Comparison of ENCODE assay signal across 37 cellular contexts in the genomic region with DNA sequence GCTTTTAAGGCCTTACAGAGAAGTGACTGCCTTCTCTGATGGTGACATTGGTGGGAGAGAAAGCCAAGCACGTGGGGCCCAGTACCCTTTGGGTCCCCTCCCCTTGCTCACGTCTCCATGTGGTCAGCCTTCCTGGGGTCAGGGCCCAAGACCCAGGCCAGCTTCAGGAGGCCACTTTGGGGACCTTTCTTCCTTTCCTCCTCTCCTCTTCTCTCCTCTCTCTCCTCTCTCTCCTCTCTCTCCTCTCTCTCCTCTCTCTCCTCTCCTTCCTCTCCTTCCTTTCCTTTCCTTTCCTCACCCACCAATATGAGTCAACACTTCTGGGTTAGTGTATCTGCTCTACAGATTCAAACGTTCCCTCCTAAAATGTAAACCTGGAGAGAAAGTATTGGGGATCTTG.
"Had no signal": no experiment of that assay in that cellular context is flagged by ENCODE, and none has a peak within 500 bp of the region (broad histone marks: within the 10 kb centered on the region; RNA-seq: fewer than 3 reads in every experiment).

No MANE protein-coding gene starts in this region.

- H3K36me3 Mint-ChIP-seq: activated CD8-positive, alpha-beta memory T cell treated with anti-CD3 and anti-CD28 coated beads, Interleukin-2, amount 10 ng/mL, durations not matched to agents 7 days and 5 days; activated naive CD4-positive, alpha-beta T cell treated with anti-CD3 and anti-CD28 coated beads, Interleukin-2, amount 10 ng/mL, durations not matched to agents 7 days and 5 days; activated naive CD4-positive, alpha-beta T cell treated with anti-CD3 and anti-CD28 coated beads, Interleukin-2, amount 50 U/mL, for 24 hours; activated naive CD8-positive, alpha-beta T cell; activated naive CD8-positive, alpha-beta T cell treated with anti-CD3 and anti-CD28 coated beads, Interleukin-2, amount 10 ng/mL, durations not matched to agents 7 days and 5 days had no signal

- H3K27me3 Mint-ChIP-seq: activated CD4-positive, alpha-beta memory T cell treated with anti-CD3 and anti-CD28 coated beads, Interleukin-2, amount 10 ng/mL, durations not matched to agents 7 days and 5 days; brain; central memory CD8-positive, alpha-beta T cell had no signal

- H3K27ac Mint-ChIP-seq: activated CD4-positive, alpha-beta memory T cell treated with anti-CD3 and anti-CD28 coated beads, Interleukin-2, amount 10 ng/mL, durations not matched to agents 7 days and 5 days; activated CD4-positive, alpha-beta T cell treated with anti-CD3 and anti-CD28 coated beads for 36 hours; activated CD4-positive, alpha-beta T cell treated with anti-CD3 and anti-CD28 coated beads, Interleukin-2, amount 10 ng/mL, durations not matched to agents 7 days and 5 days; activated CD8-positive, alpha-beta memory T cell treated with anti-CD3 and anti-CD28 coated beads, Interleukin-2, amount 10 ng/mL, durations not matched to agents 7 days and 5 days; activated CD8-positive, alpha-beta T cell treated with anti-CD3 and anti-CD28 coated beads, Interleukin-2, amount 10 ng/mL, durations not matched to agents 7 days and 5 days; activated naive CD4-positive, alpha-beta T cell treated with anti-CD3 and anti-CD28 coated beads, Interleukin-2, amount 10 ng/mL, durations not matched to agents 7 days and 5 days; activated naive CD4-positive, alpha-beta T cell treated with anti-CD3 and anti-CD28 coated beads, Interleukin-2, amount 50 U/mL, for 24 hours; activated naive CD8-positive, alpha-beta T cell; activated naive CD8-positive, alpha-beta T cell treated with anti-CD3 and anti-CD28 coated beads, Interleukin-2, amount 10 ng/mL, durations not matched to agents 7 days and 5 days; activated naive CD8-positive, alpha-beta T cell treated with anti-CD3 and anti-CD28 coated beads, Interleukin-2, amount 50 U/mL, for 24 hours; activated T-cell treated with anti-CD3 and anti-CD28 coated beads, Interleukin-2, amount 50 U/mL, for 24 hours; activated T-helper 2 cell treated with anti-CD3 and anti-CD28 coated beads, Interferon-gamma antibody, Interleukin-2, Interleukin-4, amounts not matched to agents 10 μg/mL and 5 μg/mL and 100 μg/mL, durations not matched to agents 14 hours and 24 hours and 36 hours; T-helper 1 cell treated with Interleukin-12 subunit alpha and Interleukin-12 subunit beta and Interleukin-4 antibody, amounts not matched to agents 30 μg/mL and 1 μg/mL, for 36 hours; T-helper 2 cell treated with Interferon-gamma antibody and Interleukin-4, amounts not matched to agents 5 μg/mL and 100 μg/mL, for 36 hours had no signal

- H3K27ac ChIP-seq: ascending aorta, cardiac muscle cell, VCaP had no signal

- H3K4me3 ChIP-seq: ascending aorta, cardiac muscle cell had no signal

- H3K9me3 Mint-ChIP-seq: activated CD4-positive, alpha-beta memory T cell treated with anti-CD3 and anti-CD28 coated beads, Interleukin-2, amount 10 ng/mL, durations not matched to agents 7 days and 5 days; activated CD4-positive, alpha-beta T cell treated with anti-CD3 and anti-CD28 coated beads, Interleukin-2, amount 10 ng/mL, durations not matched to agents 7 days and 5 days; activated naive CD4-positive, alpha-beta T cell treated with anti-CD3 and anti-CD28 coated beads, Interleukin-2, amount 10 ng/mL, durations not matched to agents 7 days and 5 days; activated naive CD4-positive, alpha-beta T cell treated with anti-CD3 and anti-CD28 coated beads, Interleukin-2, amount 50 U/mL, for 24 hours; activated naive CD8-positive, alpha-beta T cell treated with anti-CD3 and anti-CD28 coated beads, Interleukin-2, amount 10 ng/mL, durations not matched to agents 7 days and 5 days; activated naive CD8-positive, alpha-beta T cell treated with anti-CD3 and anti-CD28 coated beads, Interleukin-2, amount 50 U/mL, for 24 hours; activated T-cell treated with anti-CD3 and anti-CD28 coated beads, Interleukin-2, amount 50 U/mL, for 24 hours; activated T-helper 2 cell treated with anti-CD3 and anti-CD28 coated beads, Interferon-gamma antibody, Interleukin-2, Interleukin-4, amounts not matched to agents 10 μg/mL and 5 μg/mL and 100 μg/mL, durations not matched to agents 14 hours and 24 hours and 36 hours; brain; central memory CD8-positive, alpha-beta T cell; T-helper 1 cell treated with Interleukin-12 subunit alpha and Interleukin-12 subunit beta and Interleukin-4 antibody, amounts not matched to agents 30 μg/mL and 1 μg/mL, for 36 hours; T-helper 2 cell treated with Interferon-gamma antibody and Interleukin-4, amounts not matched to agents 5 μg/mL and 100 μg/mL, for 36 hours had no signal

- ATAC-seq: activated CD4-positive, alpha-beta T cell treated with anti-CD3 and anti-CD28 coated beads for 36 hours; activated CD4-positive, CD25-positive, alpha-beta regulatory T cell treated with anti-CD3 and anti-CD28 coated beads, Interleukin-2, amount 50 U/mL, for 24 hours; activated CD8-positive, alpha-beta memory T cell treated with anti-CD3 and anti-CD28 coated beads, Interleukin-2, amount 10 ng/mL, durations not matched to agents 7 days and 5 days; activated CD8-positive, alpha-beta T cell treated with anti-CD3 and anti-CD28 coated beads, Interleukin-2, amount 10 ng/mL, durations not matched to agents 7 days and 5 days; activated naive CD8-positive, alpha-beta T cell treated with anti-CD3 and anti-CD28 coated beads, Interleukin-2, amount 50 U/mL, for 24 hours had no signal

- H3K36me3 ChIP-seq: ascending aorta, cardiac muscle cell had no signal

- H3K4me1 ChIP-seq: ascending aorta had no signal

- H3K9me3 ChIP-seq: ascending aorta had no signal

- H3K27me3 ChIP-seq: ascending aorta, cardiac muscle cell had no signal

- DNase-seq: activated CD4-positive, alpha-beta memory T cell treated with anti-CD3 and anti-CD28 coated beads, Interleukin-2, amount 10 ng/mL, durations not matched to agents 7 days and 5 days; activated CD4-positive, alpha-beta T cell treated with anti-CD3 and anti-CD28 coated beads for 1 hour; activated CD4-positive, alpha-beta T cell treated with anti-CD3 and anti-CD28 coated beads for 36 hours; activated CD4-positive, alpha-beta T cell treated with anti-CD3 and anti-CD28 coated beads for 48 hours; activated CD4-positive, alpha-beta T cell treated with anti-CD3 and anti-CD28 coated beads, Interleukin-2, amount 10 ng/mL, durations not matched to agents 7 days and 5 days; activated CD4-positive, alpha-beta T cell treated with anti-CD3 and anti-CD28 coated beads, Interleukin-2, amount 50 U/mL, for 48 hours; activated CD4-positive, CD25-positive, alpha-beta regulatory T cell; activated CD8-positive, alpha-beta memory T cell treated with anti-CD3 and anti-CD28 coated beads for 24 hours; activated CD8-positive, alpha-beta memory T cell treated with anti-CD3 and anti-CD28 coated beads, Interleukin-2, amount 10 ng/mL, durations not matched to agents 7 days and 5 days; activated CD8-positive, alpha-beta memory T cell treated with anti-CD3 and anti-CD28 coated beads, Interleukin-2, amount 50 U/mL, for 48 hours; activated CD8-positive, alpha-beta T cell treated with anti-CD3 and anti-CD28 coated beads, Interleukin-2, amount 10 ng/mL, durations not matched to agents 7 days and 5 days; activated effector memory CD4-positive, alpha-beta T cell treated with Interleukin-2 at 50 U/mL for 16 hours; activated gamma-delta T cell; activated naive CD4-positive, alpha-beta T cell treated with anti-CD3 and anti-CD28 coated beads, Interleukin-2, amount 10 ng/mL, durations not matched to agents 7 days and 5 days; activated naive CD4-positive, alpha-beta T cell treated with Interleukin-2 at 50 U/mL for 16 hours; activated naive CD8-positive, alpha-beta T cell treated with anti-CD3 and anti-CD28 coated beads, Interleukin-2, amount 10 ng/mL, durations not matched to agents 7 days and 5 days; activated naive CD8-positive, alpha-beta T cell treated with anti-CD3 and anti-CD28 coated beads, Interleukin-2, amount 50 U/mL, for 24 hours; activated T-cell treated with anti-CD3 and anti-CD28 coated beads, Interleukin-2, amount 50 U/mL, for 24 hours; activated T-cell treated with anti-CD3 and anti-CD28 coated beads, Interleukin-2, amount 50 U/mL, for 48 hours; amygdala; anterior cingulate cortex; caudate nucleus; cerebellar nuclear complex; T-helper 1 cell; T-helper 2 cell; T-helper 9 cell had no signal

- H3K4me1 Mint-ChIP-seq: activated CD4-positive, alpha-beta T cell treated with anti-CD3 and anti-CD28 coated beads for 36 hours; activated CD4-positive, alpha-beta T cell treated with anti-CD3 and anti-CD28 coated beads, Interleukin-2, amount 10 ng/mL, durations not matched to agents 7 days and 5 days; activated naive CD4-positive, alpha-beta T cell treated with anti-CD3 and anti-CD28 coated beads, Interleukin-2, amount 10 ng/mL, durations not matched to agents 7 days and 5 days; activated naive CD4-positive, alpha-beta T cell treated with anti-CD3 and anti-CD28 coated beads, Interleukin-2, amount 50 U/mL, for 24 hours; activated naive CD8-positive, alpha-beta T cell treated with anti-CD3 and anti-CD28 coated beads, Interleukin-2, amount 10 ng/mL, durations not matched to agents 7 days and 5 days; central memory CD8-positive, alpha-beta T cell had no signal

- H3K4me3 Mint-ChIP-seq: activated CD4-positive, alpha-beta memory T cell treated with anti-CD3 and anti-CD28 coated beads, Interleukin-2, amount 10 ng/mL, durations not matched to agents 7 days and 5 days; activated CD4-positive, alpha-beta T cell treated with anti-CD3 and anti-CD28 coated beads for 36 hours; activated CD4-positive, alpha-beta T cell treated with anti-CD3 and anti-CD28 coated beads, Interleukin-2, amount 10 ng/mL, durations not matched to agents 7 days and 5 days; activated CD8-positive, alpha-beta memory T cell treated with anti-CD3 and anti-CD28 coated beads, Interleukin-2, amount 10 ng/mL, durations not matched to agents 7 days and 5 days; activated CD8-positive, alpha-beta T cell treated with anti-CD3 and anti-CD28 coated beads, Interleukin-2, amount 10 ng/mL, durations not matched to agents 7 days and 5 days; activated naive CD4-positive, alpha-beta T cell treated with anti-CD3 and anti-CD28 coated beads, Interleukin-2, amount 10 ng/mL, durations not matched to agents 7 days and 5 days; activated naive CD4-positive, alpha-beta T cell treated with anti-CD3 and anti-CD28 coated beads, Interleukin-2, amount 50 U/mL, for 24 hours; activated naive CD8-positive, alpha-beta T cell; activated naive CD8-positive, alpha-beta T cell treated with anti-CD3 and anti-CD28 coated beads, Interleukin-2, amount 10 ng/mL, durations not matched to agents 7 days and 5 days; activated naive CD8-positive, alpha-beta T cell treated with anti-CD3 and anti-CD28 coated beads, Interleukin-2, amount 50 U/mL, for 24 hours; activated T-cell treated with anti-CD3 and anti-CD28 coated beads, Interleukin-2, amount 50 U/mL, for 24 hours; brain; central memory CD8-positive, alpha-beta T cell; T-helper 1 cell treated with Interleukin-12 subunit alpha and Interleukin-12 subunit beta and Interleukin-4 antibody, amounts not matched to agents 30 μg/mL and 1 μg/mL, for 36 hours; T-helper 2 cell treated with Interferon-gamma antibody and Interleukin-4, amounts not matched to agents 5 μg/mL and 100 μg/mL, for 36 hours had no signal
